In the genomic region with DNA sequence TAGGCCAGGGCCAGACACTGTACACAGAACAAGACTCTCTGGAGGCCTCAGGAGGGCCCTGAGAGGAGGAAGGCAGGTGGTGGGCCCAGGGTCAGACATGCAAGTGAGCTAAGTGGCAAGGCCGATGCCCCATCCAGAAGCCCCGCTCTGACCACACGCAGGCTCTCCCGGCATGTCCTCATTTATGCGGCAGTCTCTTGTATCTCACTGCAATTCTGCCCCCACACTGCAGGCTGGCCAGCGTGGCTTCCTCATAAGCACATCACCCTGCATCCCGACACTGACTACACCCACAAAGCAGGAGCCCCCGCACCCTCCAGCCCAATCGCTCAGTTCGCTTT, we compare ENCODE assay signal across 9 cellular contexts. TPM values are rescaled to one million over a fixed set of nuclear protein-coding genes. Genes with fewer than 3 reads are reported as not detected.
A peak's percentile ranks its signal among the peaks of the same experiment; 100 is the strongest.
DNase-seq lines count a peak whose midpoint lies in the region; ATAC-seq and TF ChIP-seq lines count a peak whose summit lies in the region.
"Had no signal": no experiment of that assay in that cellular context is flagged by ENCODE, and none has a peak within 500 bp of the region (broad histone marks: within the 10 kb centered on the region; RNA-seq: fewer than 3 reads in every experiment).

No MANE protein-coding gene starts in this region.

- intact Hi-C loops in CD14-positive monocyte (cut with micrococcal nuclease) = loop anchor here in 1 of 2 donors (2.0 kb wide), 1 partner anchor 17 kb away; no protein-coding TSS in a partner anchor

- H3K27me3 Mint-ChIP-seq in CD14-positive monocyte (ENCODE audit: low read depth in 3 of 3) (peaks cover 0 to 3% (median 0%) of the 10 kb centered on the region in 3 donors), osteocyte (ENCODE audit: unreplicated experiment) (no peaks in the 10 kb centered on the region)

- H3K9me3 Mint-ChIP-seq in CD14-positive monocyte (no peaks in the 10 kb centered on the region), osteocyte (ENCODE audit: unreplicated experiment) (no peaks in the 10 kb centered on the region)

- H3K4me1 Mint-ChIP-seq in CD14-positive monocyte (peaks cover 72% of the 10 kb centered on the region), osteocyte (ENCODE audit: unreplicated experiment) (peaks cover 79% of the 10 kb centered on the region)

- H3K4me1 ChIP-seq in SJCRH30 = peaks cover 35% of the 10 kb centered on the region

- H3K9me3 ChIP-seq in SJCRH30 (replicated peaks) = no peaks in the 10 kb centered on the region

- H3K27ac ChIP-seq in SJCRH30 = peak overlapping the region; percentile 85
- peak overlapping the region; percentile 99 for H3K27ac ChIP-seq in epithelial cell of prostate

- H3K27ac Mint-ChIP-seq in CD14-positive monocyte (peak overlapping the region; percentile 95 to 98 (median 98)), osteocyte (ENCODE audit: unreplicated experiment) (peak overlapping the region; percentile 100)

- DNase-seq in CD14-positive monocyte (ENCODE audit: low spot score) (no peak), SJCRH30 (no peak), epithelial cell of prostate (ENCODE audit: low read depth, low spot score) (no peak), osteocyte (ENCODE audit: extremely low spot score, unreplicated experiment) (no peak), NCI-H146 treated with DMSO at 0.1 percent for 48 hours (lab: John Stamatoyannopoulos, UW; ENCODE audit: unreplicated experiment) (no peak)
- DNase-seq in activated CD4-positive, CD25-positive, alpha-beta regulatory T cell (lab: John Stamatoyannopoulos, UW) = no peak
- DNase-seq: activated naive CD4-positive, alpha-beta T cell had no signal

- no peaks in the 10 kb centered on the region for H3K27me3 ChIP-seq in SJCRH30

- no peak for ATAC-seq in GM21381 (IDR thresholded peaks at IDR 0.05; ENCODE audit: unreplicated experiment)
- no peak for ATAC-seq in GM19023 (IDR thresholded peaks at IDR 0.05; ENCODE audit: unreplicated experiment)

- H3K4me3 ChIP-seq in SJCRH30 = no peak overlapping the region

- peak overlapping the region; percentile 6 to 26 for H3K4me3 Mint-ChIP-seq in CD14-positive monocyte
- peak overlapping the region; percentile 26 for H3K4me3 Mint-ChIP-seq in osteocyte (ENCODE audit: unreplicated experiment)

- H3K36me3 Mint-ChIP-seq in CD14-positive monocyte (peaks cover 57 to 60% of the 10 kb centered on the region in 2 donors), osteocyte (ENCODE audit: unreplicated experiment) (peaks cover 21% of the 10 kb centered on the region)

- peaks cover 13% of the 10 kb centered on the region for H3K36me3 ChIP-seq in SJCRH30

- TF ChIP-seq CTCF in CD14-positive monocyte (IDR thresholded peaks at IDR 0.05) (no peak), osteocyte (IDR thresholded peaks at IDR 0.05) (no peak)

RNA-seq across cellular contexts. Expression of a gene that starts 17.5 kb away (rescaled TPM):
- 1 to 10 TPM; 5.2 to 8.7 TPM for polyA plus RNA-seq in CD14-positive monocyte
- total RNA-seq in SJCRH30 (2014; rRNA removed; shearing (Covaris generic)) = 12.1 and 12.3 TPM in 2 replicates
- 96.9 and 109 TPM in 2 replicates for total RNA-seq in osteocyte

RNA-seq across cellular contexts. Expression of a gene that starts 40.0 kb away (rescaled TPM):
- not detected for polyA plus RNA-seq in CD14-positive monocyte
- not detected in 2 replicates for total RNA-seq in SJCRH30 (2014; rRNA removed; shearing (Covaris generic))
- total RNA-seq in osteocyte = not detected in 2 replicates
